Comparison of ENCODE assay signal across 8 cellular contexts in genomic region chr2:85017436-85018048, GRCh38. TPM values are rescaled to one million over a fixed set of nuclear protein-coding genes. Genes with fewer than 3 reads are reported as not detected.
DNase-seq lines count a peak whose midpoint lies in the region; ATAC-seq and TF ChIP-seq lines count a peak whose summit lies in the region.

No MANE protein-coding gene starts in this region.

- H3K27ac ChIP-seq in ACC112 (ENCODE audit: low read depth, low read length) (peak overlapping the region; percentile 69), left lung (no peak overlapping the region)

- ATAC-seq in T-helper 17 cell (no peak), left lung (no peak), HG03097 (IDR thresholded peaks at IDR 0.05; ENCODE audit: low FRiP score, unreplicated experiment) (no peak), GM21723 (IDR thresholded peaks at IDR 0.05; ENCODE audit: unreplicated experiment) (no peak)

- H3K9me3 ChIP-seq in T-helper 17 cell (ENCODE audit: control insufficient read depth, low read length, poor library complexity, severe bottlenecking) (no peaks in the 10 kb centered on the region), left lung (no peaks in the 10 kb centered on the region)

- H2AFZ ChIP-seq in ACC112 (ENCODE audit: low read length, unreplicated experiment), result no peak overlapping the region

- 0 out of 2 replicates have a peak, but pooled peaks cover 4% of the 10 kb centered on the region for H3K36me3 ChIP-seq in ACC112 (ENCODE audit: insufficient read depth, low read length)
- peaks cover 0 to 3% of the 10 kb centered on the region in 2 donors for H3K36me3 ChIP-seq in left lung

- intact Hi-C loops in left lung (cut with DNase I), result no loop called here

- H3K4me1 ChIP-seq in ACC112 (ENCODE audit: control insufficient read depth, insufficient read depth, low read length, unreplicated experiment) (peaks cover 32% of the 10 kb centered on the region), left lung (peaks cover 11 to 52% of the 10 kb centered on the region in 2 donors)

- TF ChIP-seq CTCF in GM12874 (IDR thresholded peaks at IDR 0.05; ENCODE audit: insufficient read depth, low read depth, low read length) (0 out of 2 replicates have a peak, but pooled peaks have one; percentile 0), left lung (IDR thresholded peaks at IDR 0.05) (peak in 1 of 2 donors; percentile 18)

- H3K4me3 Mint-ChIP-seq in T-helper 17 cell, result peak overlapping the region; percentile 56

- no peaks in the 10 kb centered on the region for H3K27me3 ChIP-seq in ACC112 (ENCODE audit: insufficient read depth, low read length)
- H3K27me3 ChIP-seq in left lung, result no peaks in the 10 kb centered on the region

- no peaks in the 10 kb centered on the region for H3K27me3 Mint-ChIP-seq in T-helper 17 cell

- H3K4me3 ChIP-seq in ACC112 (ENCODE audit: low read depth, low read length) (no peak overlapping the region), left lung (no peak overlapping the region)

- no peaks in the 10 kb centered on the region for H3K36me3 Mint-ChIP-seq in T-helper 17 cell (ENCODE audit: low read depth)

- H3K27ac Mint-ChIP-seq in T-helper 17 cell, result peak overlapping the region; percentile 53

- peaks cover 90% of the 10 kb centered on the region for H3K79me2 ChIP-seq in ACC112 (ENCODE audit: control insufficient read depth, insufficient read depth, low read length, unreplicated experiment)

- H3K4me1 Mint-ChIP-seq in T-helper 17 cell, result peaks cover 38% of the 10 kb centered on the region

- DNase-seq in T-helper 17 cell (no peak), iPS-NIHi7 (ENCODE audit: extremely low spot score) (peak; percentile 15), left lung (no peak), retina (no peak)

RNA-seq across cellular contexts. Expression of gene KCMF1, which starts 46.6 kb away (rescaled TPM):
- total RNA-seq in T-helper 17 cell (10 to 100 TPM; 63.6 to 80.6 TPM), left lung (10 to 100 TPM; 66.4 to 87.1 TPM)
